In the genomic region with DNA sequence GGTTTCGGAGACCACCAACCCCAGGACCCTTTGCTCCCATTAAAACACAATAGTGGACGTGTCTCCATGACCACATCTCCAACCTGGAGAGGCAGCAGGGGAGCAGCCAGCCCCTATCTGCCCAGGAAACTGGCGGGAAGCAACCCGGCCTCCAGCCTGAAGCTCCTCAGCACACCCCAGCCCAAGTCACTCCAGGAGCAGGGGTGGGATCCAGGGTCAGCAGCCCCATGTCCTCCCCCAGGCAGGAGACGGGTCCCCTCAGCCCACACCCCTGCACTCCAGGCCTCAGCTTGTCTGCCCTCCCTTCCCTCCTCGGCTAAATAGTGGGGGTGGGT, we compare ENCODE assay signal across 1 cellular context.
TF ChIP-seq lines count a peak whose summit lies in the region.

No MANE protein-coding gene starts in this region.

TF ChIP-seq in GM23338, 12 proteins besides CTCF, POLR2A, EP300 and RAD21 (continued from another document):
- TF ChIP-seq, protein P1, sequence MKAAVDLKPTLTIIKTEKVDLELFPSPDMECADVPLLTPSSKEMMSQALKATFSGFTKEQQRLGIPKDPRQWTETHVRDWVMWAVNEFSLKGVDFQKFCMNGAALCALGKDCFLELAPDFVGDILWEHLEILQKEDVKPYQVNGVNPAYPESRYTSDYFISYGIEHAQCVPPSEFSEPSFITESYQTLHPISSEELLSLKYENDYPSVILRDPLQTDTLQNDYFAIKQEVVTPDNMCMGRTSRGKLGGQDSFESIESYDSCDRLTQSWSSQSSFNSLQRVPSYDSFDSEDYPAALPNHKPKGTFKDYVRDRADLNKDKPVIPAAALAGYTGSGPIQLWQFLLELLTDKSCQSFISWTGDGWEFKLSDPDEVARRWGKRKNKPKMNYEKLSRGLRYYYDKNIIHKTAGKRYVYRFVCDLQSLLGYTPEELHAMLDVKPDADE (IDR thresholded peaks at IDR 0.05), result no peak
- TF ChIP-seq EZH2phosphoT487 (IDR thresholded peaks at IDR 0.05; ENCODE audit: unreplicated experiment) (no peak), ZNF114 (CRISPR knock-in tag; IDR thresholded peaks at IDR 0.05) (no peak), POLR2AphosphoS5 (IDR thresholded peaks at IDR 0.05; ENCODE audit: low read depth) (no peak), ZNF462 (CRISPR knock-in tag; IDR thresholded peaks at IDR 0.05) (no peak), STAT1 (IDR thresholded peaks at IDR 0.05; ENCODE audit: unreplicated experiment) (no peak), JUNB (IDR thresholded peaks at IDR 0.05; ENCODE audit: unreplicated experiment) (no peak), NANOG (IDR thresholded peaks at IDR 0.05; ENCODE audit: borderline replicate concordance) (no peak)
- TF ChIP-seq, protein P2, sequence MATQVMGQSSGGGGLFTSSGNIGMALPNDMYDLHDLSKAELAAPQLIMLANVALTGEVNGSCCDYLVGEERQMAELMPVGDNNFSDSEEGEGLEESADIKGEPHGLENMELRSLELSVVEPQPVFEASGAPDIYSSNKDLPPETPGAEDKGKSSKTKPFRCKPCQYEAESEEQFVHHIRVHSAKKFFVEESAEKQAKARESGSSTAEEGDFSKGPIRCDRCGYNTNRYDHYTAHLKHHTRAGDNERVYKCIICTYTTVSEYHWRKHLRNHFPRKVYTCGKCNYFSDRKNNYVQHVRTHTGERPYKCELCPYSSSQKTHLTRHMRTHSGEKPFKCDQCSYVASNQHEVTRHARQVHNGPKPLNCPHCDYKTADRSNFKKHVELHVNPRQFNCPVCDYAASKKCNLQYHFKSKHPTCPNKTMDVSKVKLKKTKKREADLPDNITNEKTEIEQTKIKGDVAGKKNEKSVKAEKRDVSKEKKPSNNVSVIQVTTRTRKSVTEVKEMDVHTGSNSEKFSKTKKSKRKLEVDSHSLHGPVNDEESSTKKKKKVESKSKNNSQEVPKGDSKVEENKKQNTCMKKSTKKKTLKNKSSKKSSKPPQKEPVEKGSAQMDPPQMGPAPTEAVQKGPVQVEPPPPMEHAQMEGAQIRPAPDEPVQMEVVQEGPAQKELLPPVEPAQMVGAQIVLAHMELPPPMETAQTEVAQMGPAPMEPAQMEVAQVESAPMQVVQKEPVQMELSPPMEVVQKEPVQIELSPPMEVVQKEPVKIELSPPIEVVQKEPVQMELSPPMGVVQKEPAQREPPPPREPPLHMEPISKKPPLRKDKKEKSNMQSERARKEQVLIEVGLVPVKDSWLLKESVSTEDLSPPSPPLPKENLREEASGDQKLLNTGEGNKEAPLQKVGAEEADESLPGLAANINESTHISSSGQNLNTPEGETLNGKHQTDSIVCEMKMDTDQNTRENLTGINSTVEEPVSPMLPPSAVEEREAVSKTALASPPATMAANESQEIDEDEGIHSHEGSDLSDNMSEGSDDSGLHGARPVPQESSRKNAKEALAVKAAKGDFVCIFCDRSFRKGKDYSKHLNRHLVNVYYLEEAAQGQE (IDR thresholded peaks at IDR 0.05; ENCODE audit: unreplicated experiment), result no peak
